ENCODE assay signal across 19 cellular contexts in the genomic region with DNA sequence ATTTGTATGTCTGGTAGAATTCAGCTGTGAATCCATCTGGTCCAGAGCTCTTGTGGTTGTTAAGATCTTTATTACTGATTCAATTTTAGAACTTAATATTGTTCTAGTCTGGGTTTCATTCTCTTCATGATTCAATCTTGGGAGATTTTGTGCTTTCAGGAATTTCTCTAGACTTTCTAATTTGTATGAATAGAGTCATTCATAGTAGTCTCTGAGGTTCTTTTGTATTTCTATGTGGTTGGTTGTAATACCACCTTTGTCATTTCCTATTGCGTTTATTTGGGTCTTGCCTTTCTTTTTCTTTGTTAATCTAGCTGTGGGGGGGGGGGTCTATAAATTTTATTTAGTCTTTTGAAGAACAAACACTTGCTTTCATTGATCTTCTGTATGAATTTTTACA.
"Had no signal": no experiment of that assay in that cellular context is flagged by ENCODE, and none has a peak within 500 bp of the region (broad histone marks: within the 10 kb centered on the region; RNA-seq: fewer than 3 reads in every experiment).

No MANE protein-coding gene starts in this region.

- H3K27me3 ChIP-seq: colonic mucosa, esophagus muscularis mucosa, foreskin keratinocyte, gastrocnemius medialis, heart right ventricle, left lung had no signal

- H3K27ac ChIP-seq: colonic mucosa, esophagus muscularis mucosa, foreskin keratinocyte, gastrocnemius medialis, heart right ventricle, left lung, lower lobe of right lung had no signal

- H3K36me3 ChIP-seq: colonic mucosa, esophagus muscularis mucosa, gastrocnemius medialis, heart right ventricle, left lung, lower lobe of right lung had no signal

- DNase-seq: colonic mucosa; cortex of kidney; effector CD8-positive, alpha-beta T cell; effector memory CD8-positive, alpha-beta T cell; endodermal cell; foreskin keratinocyte; gastrocnemius medialis; glutamatergic neuron; head of caudate nucleus; heart right ventricle; hippocampal formation; left cardiac atrium; left lung; left ventricle myocardium superior; lower lobe of right lung; mesendoderm; midbrain; naive thymus-derived CD4-positive, alpha-beta T cell had no signal

- H3K4me1 ChIP-seq: colonic mucosa, esophagus muscularis mucosa, foreskin keratinocyte, gastrocnemius medialis, heart right ventricle, left lung, lower lobe of right lung had no signal

- H3K4me3 ChIP-seq: colonic mucosa, esophagus muscularis mucosa, gastrocnemius medialis, heart right ventricle, left lung, lower lobe of right lung had no signal

- H3K9me3 ChIP-seq: colonic mucosa, gastrocnemius medialis, lower lobe of right lung had no signal
